25 cellular contexts compared by ENCODE assay signal in genomic region chr18:57080479-57080878, GRCh38.
"Had no signal": no experiment of that assay in that cellular context is flagged by ENCODE, and none has a peak within 500 bp of the region (broad histone marks: within the 10 kb centered on the region; RNA-seq: fewer than 3 reads in every experiment).

No MANE protein-coding gene starts in this region.

- H3K4me3 Mint-ChIP-seq: mesothelial cell of epicardium; natural killer cell; nephron progenitor cell; neural progenitor cell; stimulated activated naive B cell treated with anti-CD40 and anti-IgM and Interleukin-4, amounts not matched to agents 10 μg/mL and 1 μg/mL and 100 μg/mL, for 72 hours; stimulated activated naive CD8-positive, alpha-beta T cell treated with anti-CD3 and anti-CD28 coated beads, Interleukin-15, amount 100 ng/mL, for 72 hours; type B pancreatic cell had no signal

- H3K27ac Mint-ChIP-seq: mesothelial cell of epicardium; naive B cell; natural killer cell; nephron progenitor cell; neural progenitor cell; stimulated activated naive B cell treated with anti-CD40 and anti-IgM and Interleukin-4, amounts not matched to agents 10 μg/mL and 1 μg/mL and 100 μg/mL, for 72 hours; stimulated activated naive CD8-positive, alpha-beta T cell treated with anti-CD3 and anti-CD28 coated beads, Interleukin-15, amount 100 ng/mL, for 72 hours; type B pancreatic cell had no signal

- H3K36me3 ChIP-seq: left ventricle myocardium inferior, neural progenitor cell, neutrophil, tibial nerve, uterus had no signal

- H3K27ac ChIP-seq: left ventricle myocardium inferior, neural progenitor cell, neutrophil, parathyroid adenoma, skin epidermis, tibial nerve, uterus had no signal

- ATAC-seq: natural killer cell; right cardiac atrium; sciatic nerve; stimulated activated naive B cell treated with anti-CD40 and anti-IgM and Interleukin-4, amounts not matched to agents 10 μg/mL and 1 μg/mL and 100 μg/mL, for 72 hours; stimulated activated naive CD8-positive, alpha-beta T cell treated with anti-CD3 and anti-CD28 coated beads, Interleukin-15, amount 100 ng/mL, for 72 hours had no signal

- H3K9ac ChIP-seq: neural progenitor cell, parathyroid adenoma had no signal

- DNase-seq: left ventricle myocardium inferior; mesendoderm; naive B cell; natural killer cell; nephron progenitor cell; occipital lobe; retina; right cardiac atrium; stimulated activated CD4-positive, alpha-beta T cell treated with anti-CD3 and anti-CD28 coated beads, Interleukin-12 subunit alpha, Interleukin-12 subunit beta, amount 100 ng/mL, for 4 hours; stimulated activated CD4-positive, alpha-beta T cell treated with anti-CD3 and anti-CD28 coated beads, Interleukin-15, amount 100 ng/mL, for 24 hours; stimulated activated CD4-positive, alpha-beta T cell treated with anti-CD3 and anti-CD28 coated beads, Interleukin-2, amount 100 ng/mL, for 24 hours; stimulated activated CD4-positive, alpha-beta T cell treated with anti-CD3 and anti-CD28 coated beads, Interleukin-4, amount 100 ng/mL, for 1 hour; stimulated activated naive B cell treated with anti-CD40 and anti-IgM and Interleukin-4, amounts not matched to agents 10 μg/mL and 1 μg/mL and 100 μg/mL, for 72 hours; stimulated activated naive CD8-positive, alpha-beta T cell treated with anti-CD3 and anti-CD28 coated beads, Interleukin-15, amount 100 ng/mL, for 72 hours; substantia nigra; uterus had no signal

- H3K4me2 ChIP-seq: neural progenitor cell had no signal

- H3K27me3 ChIP-seq: neural progenitor cell, neutrophil, tibial nerve, uterus had no signal

- H3K9me3 Mint-ChIP-seq: natural killer cell had no signal

- H3K9me3 ChIP-seq: neutrophil, tibial nerve, uterus had no signal

- H3K4me3 ChIP-seq: left ventricle myocardium inferior, lung, neural progenitor cell, skin epidermis, tibial nerve, uterus had no signal

- H3K4me1 ChIP-seq: left ventricle myocardium inferior, parathyroid adenoma, tibial nerve, uterus had no signal

- H3K79me2 ChIP-seq: parathyroid adenoma had no signal

- H3K4me1 Mint-ChIP-seq: mesothelial cell of epicardium had no signal

- H2AFZ ChIP-seq: neural progenitor cell, parathyroid adenoma had no signal

- H3K36me3 Mint-ChIP-seq: mesothelial cell of epicardium, natural killer cell, neural progenitor cell, type B pancreatic cell had no signal
